12 cellular contexts compared by ENCODE assay signal in genomic region chr1:8426996-8427395, GRCh38.
DNase-seq lines count a peak whose midpoint lies in the region; ATAC-seq and TF ChIP-seq lines count a peak whose summit lies in the region.
"Had no signal": no experiment of that assay in that cellular context is flagged by ENCODE, and none has a peak within 500 bp of the region (broad histone marks: within the 10 kb centered on the region; RNA-seq: fewer than 3 reads in every experiment).

No MANE protein-coding gene starts in this region.

- H3K9me3 Mint-ChIP-seq in CD14-positive monocyte (no peaks in the 10 kb centered on the region), memory B cell (no peaks in the 10 kb centered on the region)
- H3K9me3 Mint-ChIP-seq: type B pancreatic cell had no signal

- H3K36me3 ChIP-seq in OCI-LY3 (replicated peaks; ENCODE audit: low read depth, low read length) (no peaks in the 10 kb centered on the region), vagina (no peaks in the 10 kb centered on the region)

- H4K20me1 ChIP-seq in OCI-LY3 (ENCODE audit: insufficient read depth, low read length), result no peaks in the 10 kb centered on the region

- peak overlapping the region in 1 of 2 donors; percentile 5 for H3K4me3 Mint-ChIP-seq in CD14-positive monocyte
- peak overlapping the region; percentile 66 for H3K4me3 Mint-ChIP-seq in memory B cell

- no peak for TF ChIP-seq CTCF in CD14-positive monocyte (IDR thresholded peaks at IDR 0.05)
- no peak for TF ChIP-seq CTCF in OCI-LY3 (IDR thresholded peaks at IDR 0.05; ENCODE audit: low read depth, low read length)
- no peak for TF ChIP-seq CTCF in vagina (IDR thresholded peaks at IDR 0.05)

- TF ChIP-seq POLR2A in vagina (IDR thresholded peaks at IDR 0.05), result no peak

- ATAC-seq in GM19395 (IDR thresholded peaks at IDR 0.05; ENCODE audit: unreplicated experiment) (peak; percentile 2), memory B cell (ENCODE audit: low read depth) (no peak)
- ATAC-seq: HCT116 had no signal

- DNase-seq in CD14-positive monocyte (ENCODE audit: low spot score) (no peak), memory B cell (ENCODE audit: low spot score in 2 of 2) (no peak), vagina (ENCODE audit: extremely low spot score in 2 of 2) (no peak), GM19240 (ENCODE audit: insufficient read length, low spot score) (no peak), DMS79 (lab: John Stamatoyannopoulos, UW) (no peak), NCI-H524 (lab: John Stamatoyannopoulos, UW) (no peak)
- DNase-seq: Right ventricle myocardium superior had no signal

- H3K27me3 ChIP-seq in OCI-LY3 (ENCODE audit: low read depth, low read length) (no peaks in the 10 kb centered on the region), vagina (no peaks in the 10 kb centered on the region)

- H3K27ac Mint-ChIP-seq in CD14-positive monocyte, result peak overlapping the region; percentile 86 to 95 (median 90)
- peak overlapping the region; percentile 93 for H3K27ac Mint-ChIP-seq in memory B cell
- H3K27ac Mint-ChIP-seq: type B pancreatic cell had no signal

- H3K36me3 Mint-ChIP-seq in CD14-positive monocyte (peaks cover 5 to 6% of the 10 kb centered on the region in 2 donors), memory B cell (peaks cover 2% of the 10 kb centered on the region)

- H3K9ac ChIP-seq in OCI-LY3 (ENCODE audit: low read length), result peak overlapping the region; percentile 53; the same call in 1 of the 2 replicates

- H3K4me2 ChIP-seq in OCI-LY3 (ENCODE audit: low read length), result peak overlapping the region; percentile 81

- H2AFZ ChIP-seq in OCI-LY3 (ENCODE audit: low read depth, low read length), result no peak overlapping the region

- peaks cover 0 to 4% (median 0%) of the 10 kb centered on the region in 3 donors for H3K27me3 Mint-ChIP-seq in CD14-positive monocyte (ENCODE audit: low read depth in 3 of 3)
- no peaks in the 10 kb centered on the region for H3K27me3 Mint-ChIP-seq in memory B cell
- H3K27me3 Mint-ChIP-seq: type B pancreatic cell had no signal

- H3K4me1 ChIP-seq in OCI-LY3 (ENCODE audit: low read length) (peaks cover 73% of the 10 kb centered on the region), vagina (peaks cover 28% of the 10 kb centered on the region)

- peak overlapping the region; percentile 89 for H3K27ac ChIP-seq in OCI-LY3 (ENCODE audit: low read length)
- no peak overlapping the region for H3K27ac ChIP-seq in vagina

- peaks cover 14% of the 10 kb centered on the region for H3K79me2 ChIP-seq in OCI-LY3 (ENCODE audit: low read length)

- H3K4me3 ChIP-seq in OCI-LY3 (ENCODE audit: low read length) (peak overlapping the region; percentile 49), vagina (no peak overlapping the region)
- H3K4me3 ChIP-seq: coronary artery had no signal

- H3K9me3 ChIP-seq in OCI-LY3 (ENCODE audit: insufficient read depth, low read length) (no peaks in the 10 kb centered on the region), vagina (no peaks in the 10 kb centered on the region)

- H3K4me1 Mint-ChIP-seq in CD14-positive monocyte (peaks cover 76% of the 10 kb centered on the region), memory B cell (peaks cover 59% of the 10 kb centered on the region)

- intact Hi-C loops in CD14-positive monocyte (cut with micrococcal nuclease) (loop anchor here (10.0 kb wide), 2 partner anchors 98 to 278 kb away; no protein-coding TSS in a partner anchor), vagina (cut with DNase I) (no loop called here)
